ENCODE assay signal across 8 cellular contexts in genomic region chr17:1714980-1715802, GRCh38. TPM values are rescaled to one million over a fixed set of nuclear protein-coding genes. Genes with fewer than 3 reads are reported as not detected.
A peak's percentile ranks its signal among the peaks of the same experiment; 100 is the strongest.
DNase-seq lines count a peak whose midpoint lies in the region; ATAC-seq, FAIRE-seq and TF ChIP-seq lines count a peak whose summit lies in the region.

No MANE protein-coding gene starts in this region.

- H3K18ac ChIP-seq in trophoblast cell (ENCODE audit: low read length): peak overlapping the region; percentile 73

- H2AK5ac ChIP-seq in trophoblast cell (ENCODE audit: low read length): peak overlapping the region; percentile 27

- H3K9me3 ChIP-seq in Panc1 (ENCODE audit: control insufficient read depth, insufficient read depth, low read depth, low read length) (no peaks in the 10 kb centered on the region), adipocyte (ENCODE audit: control insufficient read depth, low read length) (no peaks in the 10 kb centered on the region), heart right ventricle (no peaks in the 10 kb centered on the region), trophoblast cell (ENCODE audit: insufficient read depth, low read depth, low read length) (no peaks in the 10 kb centered on the region)

- peak overlapping the region; percentile 99 for H3K4me2 ChIP-seq in GM23338
- H3K4me2 ChIP-seq in trophoblast cell (ENCODE audit: low read length): peak overlapping the region; percentile 74

- peak overlapping the region; percentile 94 for H3K4me3 Mint-ChIP-seq in GM23338

- H4K20me1 ChIP-seq in GM23338 (replicated peaks; ENCODE audit: insufficient read depth): no peaks in the 10 kb centered on the region

- 0 to 1% methylated on average over 32 of the region's 32 CpGs for WGBS in heart right ventricle, 2 donors
- WGBS in trophoblast cell (ENCODE audit: extremely low coverage, insufficient coverage, insufficient read length): no CpG with 5 or more reads among the region's 32 CpGs

- no peak for TF ChIP-seq POLR2A in GM12892 (IDR thresholded peaks at IDR 0.05; ENCODE audit: low read depth, low read length)

- H3K9me2 ChIP-seq in GM23338 (ENCODE audit: insufficient read depth): no peaks in the 10 kb centered on the region

- peaks cover 3% of the 10 kb centered on the region for H3F3A ChIP-seq in GM23338 (replicated peaks; ENCODE audit: low read depth)

- peak; percentile 74 for DNase-seq in GM23338 (ENCODE audit: low spot score)
- DNase-seq in Panc1 (ENCODE audit: low read depth, low spot score): no peak
- peak; percentile 96 for DNase-seq in adipocyte (ENCODE audit: low read depth)
- DNase-seq in heart right ventricle: peak; percentile 92
- DNase-seq in trophoblast cell: peak; percentile 88 to 95
- DNase-seq in GM12892 (ENCODE audit: insufficient read length): no peak

- H3K23ac ChIP-seq in trophoblast cell (ENCODE audit: low read length): no peak overlapping the region

- H3K27ac Mint-ChIP-seq in GM23338: peak overlapping the region; percentile 8; the same call in 1 of the 2 replicates

- H2AFZ ChIP-seq in GM23338 (no peak overlapping the region; the same call in 1 of the 2 replicates), trophoblast cell (ENCODE audit: insufficient read depth, low read length, poor library complexity) (no peak overlapping the region)

- H3K27me3 ChIP-seq in GM23338 (ENCODE audit: insufficient read depth): no peaks in the 10 kb centered on the region
- H3K27me3 ChIP-seq in Panc1 (ENCODE audit: control insufficient read depth, insufficient read depth, low read length): no peaks in the 10 kb centered on the region
- H3K27me3 ChIP-seq in adipocyte (replicated peaks; ENCODE audit: control insufficient read depth, insufficient read depth, low read length): no peaks in the 10 kb centered on the region
- H3K27me3 ChIP-seq in heart right ventricle: peaks cover 0 to 5% (median 0%) of the 10 kb centered on the region in 7 donors
- no peaks in the 10 kb centered on the region for H3K27me3 ChIP-seq in trophoblast cell (ENCODE audit: insufficient read depth, low read length)

- intact Hi-C loops in Panc1 (cut with micrococcal nuclease; ENCODE audit: unreplicated experiment): no loop called here
- intact Hi-C loops in heart right ventricle (cut with DNase I): loop anchor here in 9 of 10 donors (1.0 to 10.0 kb wide), 11 partner anchors 31 to 450 kb away; partner anchors contain the start of gene PRPF8 (in 1 of the 9)

- H4K8ac ChIP-seq in trophoblast cell (ENCODE audit: low read depth, low read length): peak overlapping the region; percentile 10

- peak overlapping the region; percentile 95 for H3K14ac ChIP-seq in trophoblast cell (ENCODE audit: low read length)

- H3K4me3 ChIP-seq in GM23338 (peak overlapping the region; percentile 83), Panc1 (ENCODE audit: low read depth in 2 of 2, low read length in 2 of 2) (peak overlapping the region; percentile 73 to 78), adipocyte (ENCODE audit: low read length) (peak overlapping the region; percentile 97), heart right ventricle (peak overlapping the region; percentile 81 to 99 (median 94)), trophoblast cell (ENCODE audit: low read depth, low read length) (peak overlapping the region; percentile 99)

- H3K79me2 ChIP-seq in GM23338 (replicated peaks; ENCODE audit: insufficient read depth) (no peaks in the 10 kb centered on the region), trophoblast cell (ENCODE audit: control insufficient read depth, insufficient read depth, low read length, poor library complexity) (peaks cover 29% of the 10 kb centered on the region)

- peak overlapping the region; percentile 80 for H3K4ac ChIP-seq in trophoblast cell (ENCODE audit: low read depth, low read length)

- H4K12ac ChIP-seq in trophoblast cell (ENCODE audit: low read depth, low read length): peak overlapping the region; percentile 5

- CTCF ChIA-PET in Panc1 (lab: Charles Lee): no interaction called here

- H3K36me3 Mint-ChIP-seq in GM23338 (ENCODE audit: low read depth): peaks cover 14% of the 10 kb centered on the region; the same call in 2 of the 3 replicates

- peak overlapping the region; percentile 99 for H3K9ac ChIP-seq in adipocyte (ENCODE audit: low read length)
- H3K9ac ChIP-seq in trophoblast cell (ENCODE audit: low read length): peak overlapping the region; percentile 86

- H3K36me3 ChIP-seq in GM23338 (ENCODE audit: insufficient read depth) (no peaks in the 10 kb centered on the region), Panc1 (ENCODE audit: control insufficient read depth, insufficient read depth, low read length) (peaks cover 4% of the 10 kb centered on the region; the same call in 1 of the 2 replicates), adipocyte (ENCODE audit: control insufficient read depth, insufficient read depth, low read length, severe bottlenecking) (peaks cover 34% of the 10 kb centered on the region), heart right ventricle (peaks cover 0 to 38% (median 24%) of the 10 kb centered on the region in 9 donors), trophoblast cell (ENCODE audit: control insufficient read depth in 1 of 2, insufficient read depth in 2 of 2, low read length in 2 of 2) (peaks cover 25 to 26% of the 10 kb centered on the region in 2 experiments)

- no TSS peak for BruUV-seq in Panc1 (replicated peaks; lab: Mats Ljungman, UMichigan)

- H3K27ac ChIP-seq in GM23338 (ENCODE audit: low read depth) (no peak overlapping the region), Panc1 (ENCODE audit: low read length) (peak overlapping the region; percentile 80), heart right ventricle (peak overlapping the region; percentile 98 to 100 (median 99)), trophoblast cell (ENCODE audit: low read depth, low read length) (peak overlapping the region; percentile 82)

- H3K4me1 Mint-ChIP-seq in GM23338: peaks cover 37% of the 10 kb centered on the region

- no peak for FAIRE-seq in GM12892 (lab: Jason Lieb, UNC)

- TF ChIP-seq CTCF in GM23338 (conservative IDR thresholded peaks at IDR 0.05; ENCODE audit: low read depth in 2 of 2) (no peak), Panc1 (IDR thresholded peaks at IDR 0.05) (no peak), heart right ventricle (IDR thresholded peaks at IDR 0.05) (no peak)

- peak overlapping the region; percentile 82 for H4K91ac ChIP-seq in trophoblast cell (ENCODE audit: low read depth, low read length)

- no peaks in the 10 kb centered on the region for H3K9me3 Mint-ChIP-seq in GM23338

- in situ Hi-C loops in Panc1 (cut with HindIII; ENCODE audit: low pct_unique_long_range_greater_than_20kb, low sequenced_read_pairs): no loop called here

- H3K27me3 Mint-ChIP-seq in GM23338 (ENCODE audit: insufficient read depth, low read depth, poor library complexity): peaks cover 34% of the 10 kb centered on the region

- H2BK5ac ChIP-seq in trophoblast cell (ENCODE audit: low read depth, low read length, poor library complexity): peak overlapping the region; percentile 84

- POLR2A ChIA-PET in Panc1 (lab: Charles Lee): no interaction called here

- H2BK12ac ChIP-seq in trophoblast cell (ENCODE audit: low read length): peak overlapping the region; percentile 37

- peaks cover 19% of the 10 kb centered on the region for H3K4me1 ChIP-seq in GM23338 (ENCODE audit: insufficient read depth)
- H3K4me1 ChIP-seq in Panc1 (ENCODE audit: control insufficient read depth, insufficient read depth, low read length): peaks cover 49% of the 10 kb centered on the region
- peaks cover 48% of the 10 kb centered on the region for H3K4me1 ChIP-seq in adipocyte (ENCODE audit: control insufficient read depth, insufficient read depth, low read length)
- peaks cover 17 to 68% (median 59%) of the 10 kb centered on the region in 9 donors for H3K4me1 ChIP-seq in heart right ventricle
- peaks cover 21 to 32% of the 10 kb centered on the region in 2 experiments for H3K4me1 ChIP-seq in trophoblast cell (ENCODE audit: control insufficient read depth in 1 of 2, insufficient read depth in 2 of 2, low read length in 2 of 2)

- peaks cover 38% of the 10 kb centered on the region for H3K79me1 ChIP-seq in trophoblast cell (ENCODE audit: low read length)

- peak overlapping the region; percentile 64 for H2BK120ac ChIP-seq in trophoblast cell (ENCODE audit: insufficient read depth, low read length, poor library complexity)

- ATAC-seq in GM23338: peak; percentile 1
- ATAC-seq in Panc1: no peak; the same call in 1 of the 2 replicates
- peak; percentile 53 to 75 (median 60) for ATAC-seq in heart right ventricle
- no peak for ATAC-seq in HG03378 (IDR thresholded peaks at IDR 0.05; ENCODE audit: unreplicated experiment)
- ATAC-seq in HG02938 (IDR thresholded peaks at IDR 0.05; ENCODE audit: unreplicated experiment): no peak

RNA-seq across cellular contexts. Expression of gene TLCD2, which starts 5.0 kb away (rescaled TPM):
- total RNA-seq in GM23338 (2014; rRNA removed; shearing (Covaris generic)): 0.58 and 1.4 TPM in 2 replicates
- polyA plus RNA-seq in GM23338 (2016; fragmentation: Nextera tagmentation; extraction: Ambion mirVana) (0.64 and 0.70 TPM in 2 replicates), heart right ventricle (1 to 10 TPM; 1.6 to 3.2 TPM)
- total RNA-seq in Panc1 (2021; ENCODE audit: unreplicated experiment) (7.0 TPM), heart right ventricle (1 to 10 TPM in 9 of 10 donors, under 1 TPM in 1; 0.96 to 6.0 (median 1.9) TPM)
- polyA plus RNA-seq in Panc1 (2012; ENCODE audit: insufficient read length): 3.0 TPM
- polyA plus RNA-seq in trophoblast cell (2013): 2.0 and 2.1 TPM in 2 replicates
- polyA plus RNA-seq in GM12892 (2012; ENCODE audit: missing spikeins): 0.08 TPM

RNA-seq across cellular contexts. Expression of gene WDR81, which starts 9.3 kb away (rescaled TPM):
- 14.5 and 17.6 TPM in 2 replicates for total RNA-seq in GM23338 (2014; rRNA removed; shearing (Covaris generic))
- polyA plus RNA-seq in GM23338 (2016; fragmentation: Nextera tagmentation; extraction: Ambion mirVana) (3.5 and 3.7 TPM in 2 replicates), heart right ventricle (10 to 100 TPM in 1 of 2 donors, 1 to 10 TPM in 1; 8.5 to 14.9 TPM)
- total RNA-seq in Panc1 (2021; ENCODE audit: unreplicated experiment) (29.5 TPM), heart right ventricle (10 to 100 TPM in 4 of 10 donors, 1 to 10 TPM in 6; 7.7 to 16.9 (median 9.2) TPM)
- 36.4 TPM for polyA plus RNA-seq in Panc1 (2012; ENCODE audit: insufficient read length)
- polyA plus RNA-seq in trophoblast cell (2013): 5.0 and 5.2 TPM in 2 replicates
- polyA plus RNA-seq in GM12892 (2012; ENCODE audit: missing spikeins): 3.1 TPM

RNA-seq across cellular contexts. Expression of gene SERPINF2, which starts 27.5 kb away (rescaled TPM):
- 0.47 and 0.66 TPM in 2 replicates for total RNA-seq in GM23338 (2014; rRNA removed; shearing (Covaris generic))
- polyA plus RNA-seq in GM23338 (2016; fragmentation: Nextera tagmentation; extraction: Ambion mirVana) (1.2 and 1.5 TPM in 2 replicates), heart right ventricle (1 to 10 TPM; 2.0 to 2.8 TPM)
- total RNA-seq in Panc1 (2021; ENCODE audit: unreplicated experiment) (0.77 TPM), heart right ventricle (1 to 10 TPM in 3 of 10 donors, under 1 TPM in 5, not detected in 2; 0.18 to 1.3 (median 0.41) TPM)
- polyA plus RNA-seq in Panc1 (2012; ENCODE audit: insufficient read length): 1.3 TPM
- polyA plus RNA-seq in trophoblast cell (2013): 0.06 and 0.08 TPM in 2 replicates
- not detected for polyA plus RNA-seq in GM12892 (2012; ENCODE audit: missing spikeins)

RNA-seq across cellular contexts. Expression of gene PRPF8, which starts 30.5 kb away (rescaled TPM):
- total RNA-seq in GM23338 (2014; rRNA removed; shearing (Covaris generic)): 231 and 246 TPM in 2 replicates
- 175 and 178 TPM in 2 replicates for polyA plus RNA-seq in GM23338 (2016; fragmentation: Nextera tagmentation; extraction: Ambion mirVana)
- total RNA-seq in Panc1 (2021; ENCODE audit: unreplicated experiment): 296 TPM
- polyA plus RNA-seq in Panc1 (2012; ENCODE audit: insufficient read length): 473 TPM
- 100 to 1,000 TPM; 137 to 205 (median 179) TPM for total RNA-seq in heart right ventricle
- polyA plus RNA-seq in heart right ventricle: 100 to 1,000 TPM in 1 of 2 donors, 10 to 100 TPM in 1; 79.1 to 107 TPM
- 142 and 147 TPM in 2 replicates for polyA plus RNA-seq in trophoblast cell (2013)
- polyA plus RNA-seq in GM12892 (2012; ENCODE audit: missing spikeins): 119 TPM

RNA-seq across cellular contexts. Expression of gene SERPINF1, which starts 46.7 kb away (rescaled TPM):
- total RNA-seq in GM23338 (2014; rRNA removed; shearing (Covaris generic)): 40.7 and 41.4 TPM in 2 replicates
- polyA plus RNA-seq in GM23338 (2016; fragmentation: Nextera tagmentation; extraction: Ambion mirVana) (22.1 and 24.4 TPM in 2 replicates), heart right ventricle (100 to 1,000 TPM; 181 to 247 TPM)
- total RNA-seq in Panc1 (2021; ENCODE audit: unreplicated experiment) (4.6 TPM), heart right ventricle (100 to 1,000 TPM in 4 of 10 donors, 10 to 100 TPM in 6; 26.2 to 185 (median 89.1) TPM)
- polyA plus RNA-seq in Panc1 (2012; ENCODE audit: insufficient read length): 10.1 TPM
- polyA plus RNA-seq in trophoblast cell (2013): 2.2 and 2.3 TPM in 2 replicates
- polyA plus RNA-seq in GM12892 (2012; ENCODE audit: missing spikeins): 4.1 TPM

Comparison
In these comparisons a context has a peak if more than half of its experiments do, and no peak if none do; other contexts are left out.
1. ATAC-seq: peak in GM23338 (single experiment) and heart right ventricle (8 of 8); none in Panc1 (single experiment), HG03378 (single experiment) and HG02938 (single experiment).
2. DNase-seq: peak in GM23338 (single experiment), adipocyte (single experiment), heart right ventricle (2 of 2) and trophoblast cell (2 of 2); none in Panc1 (single experiment) and GM12892 (single experiment).
3. Peak in every context shown above with its lines, with median percentiles within 50 percentile points of each other: H3K4me3 ChIP-seq.